10 cellular contexts compared by ENCODE assay signal in genomic region chr6:168877821-168878282, GRCh38.
DNase-seq lines count a peak whose midpoint lies in the region; ATAC-seq and TF ChIP-seq lines count a peak whose summit lies in the region.
"Had no signal": no experiment of that assay in that cellular context is flagged by ENCODE, and none has a peak within 500 bp of the region (broad histone marks: within the 10 kb centered on the region; RNA-seq: fewer than 3 reads in every experiment).

No MANE protein-coding gene starts in this region.

- H3F3A ChIP-seq in PC-3 (ENCODE audit: low read length, unreplicated experiment): no peaks in the 10 kb centered on the region

- H3K4me3 ChIP-seq in PC-3 (ENCODE audit: low read length) (no peak overlapping the region), right cardiac atrium (ENCODE audit: low read length) (no peak overlapping the region)
- no peak overlapping the region for H3K4me3 ChIP-seq in effector memory CD4-positive, alpha-beta T cell (ENCODE audit: insufficient read depth, low read depth, low read length, poor library complexity, severe bottlenecking)

- H3K4me2 ChIP-seq in PC-3 (ENCODE audit: low read length): peak overlapping the region; percentile 44

- peaks cover 20% of the 10 kb centered on the region for H3K27me3 ChIP-seq in PC-3 (ENCODE audit: low read length)
- no peaks in the 10 kb centered on the region for H3K27me3 ChIP-seq in right cardiac atrium (ENCODE audit: control insufficient read depth, insufficient read depth)
- no peaks in the 10 kb centered on the region for H3K27me3 ChIP-seq in effector memory CD4-positive, alpha-beta T cell (replicated peaks; ENCODE audit: control insufficient read depth, insufficient read depth, low read length, poor library complexity, severe bottlenecking)

- intact Hi-C loops in Right ventricle myocardium superior (cut with DNase I) (no loop called here), cardiac septum (cut with DNase I) (loop anchor here (10.0 kb wide), 1 partner anchor 723 kb away; no protein-coding TSS in a partner anchor), PC-3 (cut with micrococcal nuclease) (no loop called here), right cardiac atrium (cut with DNase I) (no loop called here)

- H4K20me1 ChIP-seq in PC-3 (ENCODE audit: low read length): no peaks in the 10 kb centered on the region

- H3K36me3 ChIP-seq in PC-3 (ENCODE audit: low read depth, low read length): no peaks in the 10 kb centered on the region
- H3K36me3 ChIP-seq in effector memory CD4-positive, alpha-beta T cell (ENCODE audit: control insufficient read depth, insufficient read depth, low read length): no peaks in the 10 kb centered on the region

- H3K9me3 ChIP-seq in PC-3 (ENCODE audit: low read length): no peaks in the 10 kb centered on the region
- H3K9me3 ChIP-seq in right cardiac atrium (ENCODE audit: control insufficient read depth, low read length): no peaks in the 10 kb centered on the region
- no peaks in the 10 kb centered on the region for H3K9me3 ChIP-seq in effector memory CD4-positive, alpha-beta T cell (ENCODE audit: control insufficient read depth, low read length)

- CTCF ChIA-PET in PC-3 (lab: Charles Lee): no interaction called here

- ATAC-seq in Right ventricle myocardium superior (ENCODE audit: poor library complexity) (peak; percentile 43), PC-3 (no peak), right cardiac atrium (peak; percentile 28 to 68), GM18502 (IDR thresholded peaks at IDR 0.05; ENCODE audit: poor library complexity, unreplicated experiment) (no peak), GM21717 (IDR thresholded peaks at IDR 0.05; ENCODE audit: unreplicated experiment) (no peak)
- ATAC-seq: activated T-helper 17 cell treated with anti-CD3 and anti-CD28 coated beads, Interleukin-2, amount 50 U/mL, for 72 hours had no signal

- no peak overlapping the region for H3K9ac ChIP-seq in PC-3 (ENCODE audit: low read length)

- 0 out of 2 replicates have a peak overlapping the region, but pooled peaks have one; percentile 26 for H2AFZ ChIP-seq in PC-3 (ENCODE audit: low read length)

- no TSS peak for BruUV-seq in PC-3 (replicated peaks; lab: Mats Ljungman, UMichigan)

- no peak for TF ChIP-seq CTCF in PC-3 (conservative IDR thresholded peaks at IDR 0.05; ENCODE audit: low read depth, low read length)

- WGBS in right cardiac atrium: 48% methylated on average over 10 of the region's 10 CpGs

- no peaks in the 10 kb centered on the region for H3K79me2 ChIP-seq in PC-3 (ENCODE audit: low read length)

- no peaks in the 10 kb centered on the region for H3K9me2 ChIP-seq in PC-3 (replicated peaks; ENCODE audit: low read length)

- H3K4me1 ChIP-seq in PC-3 (ENCODE audit: insufficient read depth, low read length) (no peaks in the 10 kb centered on the region), right cardiac atrium (ENCODE audit: control insufficient read depth, insufficient read depth, low read length) (no peaks in the 10 kb centered on the region)
- H3K4me1 ChIP-seq in effector memory CD4-positive, alpha-beta T cell (ENCODE audit: control insufficient read depth, insufficient read depth, low read length, poor library complexity, severe bottlenecking): no peaks in the 10 kb centered on the region

- H3K27ac ChIP-seq in PC-3 (ENCODE audit: low read length) (no peak overlapping the region), right cardiac atrium (ENCODE audit: low read length) (no peak overlapping the region)
- no peak overlapping the region for H3K27ac ChIP-seq in effector memory CD4-positive, alpha-beta T cell (ENCODE audit: insufficient read depth, low read length, poor library complexity, severe bottlenecking)

- DNase-seq in Right ventricle myocardium superior (no peak), cardiac septum (ENCODE audit: low spot score) (no peak), PC-3 (peak; percentile 53), right cardiac atrium (no peak), germinal center (ENCODE audit: low spot score) (no peak)
- no peak for DNase-seq in effector memory CD4-positive, alpha-beta T cell
- DNase-seq: T-helper 9 cell had no signal

- POLR2A ChIA-PET in PC-3 (lab: Charles Lee; ENCODE audit: unreplicated experiment): no interaction called here

Comparison
In these comparisons a context has a peak if more than half of its experiments do, and no peak if none do; other contexts are left out.
1. ATAC-seq: peak in Right ventricle myocardium superior (single experiment) and right cardiac atrium (2 of 2); none in PC-3 (single experiment), GM18502 (single experiment) and GM21717 (single experiment).